Comparison of ENCODE assay signal across 2 cellular contexts in the genomic region with DNA sequence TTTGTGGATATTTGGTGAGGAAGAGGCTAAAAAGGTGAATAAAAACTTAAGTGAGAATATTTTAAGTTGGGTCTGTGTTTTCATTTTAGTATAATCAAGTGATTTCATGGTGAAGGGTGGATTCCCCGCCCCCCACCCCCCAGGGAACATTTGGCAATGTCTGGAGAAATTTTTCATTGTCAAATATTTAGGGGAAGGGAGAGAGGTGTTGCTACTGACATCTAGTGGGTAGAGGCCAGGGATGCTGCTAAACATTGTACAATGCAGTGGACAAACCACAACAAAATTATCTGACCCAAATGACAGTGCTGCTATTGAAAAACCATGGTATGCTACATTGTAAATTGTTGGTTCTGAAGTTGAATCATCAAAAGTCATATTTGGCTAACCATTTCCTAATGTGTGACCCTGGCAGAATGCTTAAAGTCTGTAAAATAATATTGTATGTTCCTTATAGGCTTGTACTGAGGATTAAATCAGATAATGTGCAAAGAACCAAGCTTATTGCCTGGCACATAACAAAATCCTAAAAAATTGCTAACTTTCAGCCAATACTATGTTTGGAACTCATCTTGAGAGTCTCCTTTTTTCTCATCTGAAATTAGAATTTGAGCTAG.
TF ChIP-seq lines count a peak whose summit lies in the region.

No MANE protein-coding gene starts in this region.

TF ChIP-seq in HCT116, 20 proteins besides CTCF, POLR2A, EP300 and RAD21:
- TF ChIP-seq, protein P1, sequence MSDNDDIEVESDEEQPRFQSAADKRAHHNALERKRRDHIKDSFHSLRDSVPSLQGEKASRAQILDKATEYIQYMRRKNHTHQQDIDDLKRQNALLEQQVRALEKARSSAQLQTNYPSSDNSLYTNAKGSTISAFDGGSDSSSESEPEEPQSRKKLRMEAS (IDR thresholded peaks at IDR 0.05), result no peak
- TF ChIP-seq CEBPB (IDR thresholded peaks at IDR 0.05; ENCODE audit: low read depth), result no peak; the same call in 1 of the 2 replicates
- TF ChIP-seq FOSL1 (IDR thresholded peaks at IDR 0.05; ENCODE audit: low read depth), result 0 out of 2 replicates have a peak, but pooled peaks have one; percentile 16

TF ChIP-seq in HepG2, 621 proteins besides CTCF, POLR2A, EP300 and RAD21:
- TF ChIP-seq, protein P2, sequence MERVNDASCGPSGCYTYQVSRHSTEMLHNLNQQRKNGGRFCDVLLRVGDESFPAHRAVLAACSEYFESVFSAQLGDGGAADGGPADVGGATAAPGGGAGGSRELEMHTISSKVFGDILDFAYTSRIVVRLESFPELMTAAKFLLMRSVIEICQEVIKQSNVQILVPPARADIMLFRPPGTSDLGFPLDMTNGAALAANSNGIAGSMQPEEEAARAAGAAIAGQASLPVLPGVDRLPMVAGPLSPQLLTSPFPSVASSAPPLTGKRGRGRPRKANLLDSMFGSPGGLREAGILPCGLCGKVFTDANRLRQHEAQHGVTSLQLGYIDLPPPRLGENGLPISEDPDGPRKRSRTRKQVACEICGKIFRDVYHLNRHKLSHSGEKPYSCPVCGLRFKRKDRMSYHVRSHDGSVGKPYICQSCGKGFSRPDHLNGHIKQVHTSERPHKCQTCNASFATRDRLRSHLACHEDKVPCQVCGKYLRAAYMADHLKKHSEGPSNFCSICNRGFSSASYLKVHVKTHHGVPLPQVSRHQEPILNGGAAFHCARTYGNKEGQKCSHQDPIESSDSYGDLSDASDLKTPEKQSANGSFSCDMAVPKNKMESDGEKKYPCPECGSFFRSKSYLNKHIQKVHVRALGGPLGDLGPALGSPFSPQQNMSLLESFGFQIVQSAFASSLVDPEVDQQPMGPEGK (CRISPR knock-in tag; IDR thresholded peaks at IDR 0.05), result peak; percentile 22; the same call in 1 of the 2 replicates
- TF ChIP-seq ZNF616 (CRISPR knock-in tag; IDR thresholded peaks at IDR 0.05; ENCODE audit: low read depth) (no peak), KAT8 (CRISPR knock-in tag; IDR thresholded peaks at IDR 0.05) (no peak), RBFOX2 (IDR thresholded peaks at IDR 0.05; ENCODE audit: low read depth, low read length) (0 out of 2 replicates have a peak, but pooled peaks have one; percentile 26), SMC3 (IDR thresholded peaks at IDR 0.05; ENCODE audit: low read length) (peak; percentile 21; the same call in 1 of the 2 replicates), ZBTB38 (CRISPR knock-in tag; IDR thresholded peaks at IDR 0.05) (no peak), STAG1 (CRISPR knock-in tag; IDR thresholded peaks at IDR 0.05) (peak; percentile 41)
TF ChIP-seq in HepG2: peak in this region for 4.
